Comparison of ENCODE assay signal across 8 cellular contexts in the genomic region with DNA sequence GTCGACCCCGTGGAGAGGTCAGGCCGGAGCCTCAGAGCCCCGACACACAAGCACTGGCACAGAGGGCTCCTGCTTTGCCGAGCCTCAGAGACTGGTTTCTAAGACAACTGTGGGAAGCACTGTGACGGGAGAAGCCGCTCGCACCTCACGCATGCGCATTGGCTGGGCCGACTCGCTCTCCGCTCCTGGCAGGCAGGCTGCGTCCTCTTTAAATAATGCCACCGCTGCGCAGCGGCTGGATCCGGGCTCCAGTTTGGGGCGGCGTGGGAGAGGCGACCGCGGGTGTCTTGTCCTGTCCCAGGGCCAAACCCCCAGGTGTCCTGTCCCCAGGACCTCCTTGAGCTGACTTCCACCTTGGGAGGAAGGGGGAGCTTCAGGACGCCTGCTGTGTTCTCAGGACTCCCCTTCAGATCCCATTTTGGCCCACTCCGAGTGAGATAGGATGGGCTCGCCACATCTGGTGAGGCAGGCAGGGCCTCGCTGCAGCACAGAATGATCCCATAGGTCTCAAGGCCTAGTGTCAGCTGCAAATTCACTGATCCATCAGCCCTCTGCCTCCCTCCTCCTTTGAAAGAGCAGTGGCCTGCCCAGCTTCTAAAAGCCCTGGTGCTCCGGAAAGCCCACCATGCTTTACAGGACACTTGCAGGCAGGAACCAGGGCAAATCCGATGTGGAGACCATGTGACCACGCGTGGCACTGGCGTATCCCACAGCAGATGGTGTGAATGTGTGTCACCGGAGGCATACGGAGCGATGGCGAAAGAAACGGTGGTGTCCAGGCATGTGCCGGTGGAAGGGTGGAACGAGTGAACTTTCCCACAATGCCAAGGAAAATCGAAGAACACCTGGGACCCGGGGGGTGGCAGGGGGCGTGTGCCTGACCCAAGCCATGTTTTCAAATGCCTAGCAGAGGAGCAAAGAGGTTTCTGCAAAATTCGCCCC.
DNase-seq lines count a peak whose midpoint lies in the region; ATAC-seq lines count a peak whose summit lies in the region.

No MANE protein-coding gene starts in this region.

- H3K27me3 Mint-ChIP-seq in central memory CD8-positive, alpha-beta T cell = peaks cover 79% of the 10 kb centered on the region

- no peaks in the 10 kb centered on the region for H3K9me3 Mint-ChIP-seq in central memory CD8-positive, alpha-beta T cell

- peak overlapping the region; percentile 34 for H3K4me3 Mint-ChIP-seq in central memory CD8-positive, alpha-beta T cell

- DNase-seq in NCI-H2029 (lab: John Stamatoyannopoulos, UW) (peak; percentile 32), NCI-H2029 treated with DMSO at 0.1 percent for 48 hours (lab: John Stamatoyannopoulos, UW) (no peak), NCI-H146 treated with DMSO at 0.1 percent for 48 hours (lab: John Stamatoyannopoulos, UW; ENCODE audit: unreplicated experiment) (peak; percentile 18), iris pigment epithelial cell (ENCODE audit: low read depth) (peak; percentile 71)
- DNase-seq in activated CD4-positive, alpha-beta T cell treated with anti-CD3 and anti-CD28 coated beads for 1 hour = peak; percentile 68
- peak in 1 of 2 donors; percentile 53 for DNase-seq in central memory CD8-positive, alpha-beta T cell (ENCODE audit: low spot score in 2 of 2)
- peak; percentile 44 to 69 (median 65) for DNase-seq in stimulated activated CD4-positive, alpha-beta T cell treated with anti-CD3 and anti-CD28 coated beads, Interleukin-12 subunit alpha, Interleukin-12 subunit beta, amount 100 ng/mL, for 48 hours (ENCODE audit: low read depth in 2 of 3, low spot score in 1 of 3)

- H3K4me1 Mint-ChIP-seq in central memory CD8-positive, alpha-beta T cell = peaks cover 32% of the 10 kb centered on the region

- ATAC-seq in central memory CD8-positive, alpha-beta T cell (replicated peaks; ENCODE audit: extremely low read depth, poor library complexity, severe bottlenecking) = peak; percentile 30
- no peak for ATAC-seq in GM21529 (IDR thresholded peaks at IDR 0.05; ENCODE audit: unreplicated experiment)

- H3K27ac Mint-ChIP-seq in central memory CD8-positive, alpha-beta T cell (ENCODE audit: low read depth) = no peak overlapping the region

- H3K36me3 Mint-ChIP-seq in central memory CD8-positive, alpha-beta T cell (ENCODE audit: insufficient read depth) = peaks cover 23% of the 10 kb centered on the region
